ENCODE assay signal across 9 cellular contexts in the genomic region with DNA sequence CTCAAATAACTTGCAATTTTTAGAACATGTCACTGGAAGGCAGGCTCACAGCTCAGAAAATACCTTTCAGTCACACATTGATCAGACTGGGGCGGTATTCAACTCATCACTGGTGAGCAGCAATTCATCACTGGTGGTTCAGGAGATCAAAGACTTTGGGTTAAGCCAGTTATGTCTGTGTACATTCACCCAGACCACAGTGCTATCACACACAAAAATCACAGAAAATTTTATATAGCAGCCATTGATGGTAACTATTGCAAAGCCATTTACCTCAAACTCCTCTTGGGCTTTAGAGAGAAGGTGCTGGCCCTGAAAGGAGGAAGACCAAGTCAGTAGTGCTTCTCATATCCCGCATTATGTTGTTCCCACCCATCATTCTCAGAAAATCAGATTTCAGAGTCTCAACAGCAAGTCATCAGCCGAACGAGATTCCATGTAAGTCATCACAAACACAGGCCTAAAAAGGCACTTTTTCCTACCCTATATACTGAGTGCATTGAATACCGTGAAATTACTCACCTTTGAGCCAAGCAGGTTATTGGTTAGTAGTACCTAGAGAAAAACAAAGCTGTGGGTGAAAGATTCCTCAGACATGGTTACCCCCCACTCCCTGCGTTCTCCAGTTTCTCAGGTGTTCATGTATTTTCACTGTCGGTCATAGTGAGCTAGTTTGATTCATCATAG. TPM values are rescaled to one million over a fixed set of nuclear protein-coding genes. Genes with fewer than 3 reads are reported as not detected.
A peak's percentile ranks its signal among the peaks of the same experiment; 100 is the strongest.
DNase-seq lines count a peak whose midpoint lies in the region; ATAC-seq and TF ChIP-seq lines count a peak whose summit lies in the region.
"Had no signal": no experiment of that assay in that cellular context is flagged by ENCODE, and none has a peak within 500 bp of the region (broad histone marks: within the 10 kb centered on the region; RNA-seq: fewer than 3 reads in every experiment).

No MANE protein-coding gene starts in this region.

- H3K27me3 Mint-ChIP-seq in central memory CD8-positive, alpha-beta T cell, result no peaks in the 10 kb centered on the region
- H3K27me3 Mint-ChIP-seq in natural killer cell (ENCODE audit: low read depth in 2 of 2), result no peaks in the 10 kb centered on the region

- peaks cover 52% of the 10 kb centered on the region for H3K36me3 Mint-ChIP-seq in central memory CD8-positive, alpha-beta T cell (ENCODE audit: insufficient read depth)
- peaks cover 18% of the 10 kb centered on the region for H3K36me3 Mint-ChIP-seq in natural killer cell

- no peak overlapping the region for H2AFZ ChIP-seq in DND-41 (ENCODE audit: low read depth, low read length)
- no peak overlapping the region for H2AFZ ChIP-seq in MM.1S (ENCODE audit: low read length)

- ATAC-seq in DND-41 (ENCODE audit: insufficient read depth, low read depth), result no peak
- peak; percentile 38 for ATAC-seq in central memory CD8-positive, alpha-beta T cell (replicated peaks; ENCODE audit: extremely low read depth, poor library complexity, severe bottlenecking)
- no peak for ATAC-seq in natural killer cell
- no peak for ATAC-seq in sciatic nerve
- ATAC-seq in body of pancreas, result no peak

- H3K79me2 ChIP-seq in DND-41 (ENCODE audit: insufficient read depth, low read length) (peaks cover 60% of the 10 kb centered on the region), MM.1S (ENCODE audit: low read length) (peaks cover 56% of the 10 kb centered on the region)

- peak overlapping the region; percentile 96 for H3K4me3 Mint-ChIP-seq in central memory CD8-positive, alpha-beta T cell
- H3K4me3 Mint-ChIP-seq in natural killer cell, result peak overlapping the region; percentile 98

- H3K4me2 ChIP-seq in DND-41 (ENCODE audit: insufficient read depth, low read length) (peak overlapping the region; percentile 62), MM.1S (ENCODE audit: low read depth, low read length) (peak overlapping the region; percentile 74)

- no peaks in the 10 kb centered on the region for H3K9me3 ChIP-seq in DND-41 (ENCODE audit: insufficient read depth, low read length, severe bottlenecking)
- no peaks in the 10 kb centered on the region for H3K9me3 ChIP-seq in MM.1S (replicated peaks; ENCODE audit: insufficient read depth, low read length)
- no peaks in the 10 kb centered on the region for H3K9me3 ChIP-seq in body of pancreas

- TF ChIP-seq POLR2A in body of pancreas (IDR thresholded peaks at IDR 0.05), result no peak

- H3F3A ChIP-seq in MM.1S (ENCODE audit: insufficient read depth, low read length), result peaks cover 65% of the 10 kb centered on the region

- H3K27me3 ChIP-seq in DND-41 (ENCODE audit: insufficient read depth, low read length, poor library complexity) (no peaks in the 10 kb centered on the region), MM.1S (replicated peaks; ENCODE audit: insufficient read depth, low read length) (no peaks in the 10 kb centered on the region), body of pancreas (no peaks in the 10 kb centered on the region)

- intact Hi-C loops in natural killer cell (cut with micrococcal nuclease) (no loop called here), sciatic nerve (cut with DNase I) (no loop called here), body of pancreas (cut with DNase I) (no loop called here)

- peak overlapping the region; percentile 49 for H3K27ac Mint-ChIP-seq in central memory CD8-positive, alpha-beta T cell (ENCODE audit: low read depth)
- peak overlapping the region; percentile 95 to 97 for H3K27ac Mint-ChIP-seq in natural killer cell

- H3K36me3 ChIP-seq in DND-41 (ENCODE audit: insufficient read depth, low read length) (peaks cover 43% of the 10 kb centered on the region), MM.1S (replicated peaks; ENCODE audit: insufficient read depth, low read length) (peaks cover 28% of the 10 kb centered on the region), body of pancreas (replicated peaks in 1 of 2; ENCODE audit: insufficient read depth in 1 of 2, low read depth in 2 of 2) (peaks cover 5 to 14% of the 10 kb centered on the region in 2 donors)

- peaks cover 48% of the 10 kb centered on the region for H3K4me1 Mint-ChIP-seq in central memory CD8-positive, alpha-beta T cell
- peaks cover 45% of the 10 kb centered on the region in 2 donors for H3K4me1 Mint-ChIP-seq in natural killer cell

- peak overlapping the region; percentile 59 to 73; a peak in 3 of 4 replicates for H3K4me3 ChIP-seq in DND-41 (ENCODE audit: low read depth in 1 of 2, low read length in 2 of 2)
- H3K4me3 ChIP-seq in MM.1S (ENCODE audit: low read length), result peak overlapping the region; percentile 100
- no peak overlapping the region for H3K4me3 ChIP-seq in body of pancreas

- H3K9ac ChIP-seq in DND-41 (ENCODE audit: low read depth, low read length), result peak overlapping the region; percentile 80
- H3K9ac ChIP-seq in MM.1S (ENCODE audit: low read length), result peak overlapping the region; percentile 99; the same call in 1 of the 2 replicates

- no peak for DNase-seq in DND-41
- no peak for DNase-seq in MM.1S
- DNase-seq in central memory CD8-positive, alpha-beta T cell (ENCODE audit: low spot score in 2 of 2), result peak in 1 of 2 donors; percentile 23
- no peak for DNase-seq in natural killer cell
- DNase-seq in SKM-1 treated with dmso at 0.1 percent for 144 hours (lab: John Stamatoyannopoulos, UW; ENCODE audit: unreplicated experiment), result no peak
- DNase-seq in sciatic nerve (ENCODE audit: low spot score), result no peak
- no peak for DNase-seq in pons (ENCODE audit: low spot score)
- no peak for DNase-seq in body of pancreas

- no peaks in the 10 kb centered on the region for H3K9me3 Mint-ChIP-seq in central memory CD8-positive, alpha-beta T cell
- no peaks in the 10 kb centered on the region for H3K9me3 Mint-ChIP-seq in natural killer cell

- H3K4me1 ChIP-seq in DND-41 (ENCODE audit: insufficient read depth, low read length) (peaks cover 43% of the 10 kb centered on the region), MM.1S (ENCODE audit: low read length) (peaks cover 28% of the 10 kb centered on the region), body of pancreas (peaks cover 41% of the 10 kb centered on the region)

- TF ChIP-seq CTCF in DND-41 (IDR thresholded peaks at IDR 0.05; ENCODE audit: borderline replicate concordance, extremely low read depth, low read length, poor library complexity, severe bottlenecking), result no peak
- no peak for TF ChIP-seq CTCF in MM.1S (IDR thresholded peaks at IDR 0.05; ENCODE audit: low read length)
- TF ChIP-seq CTCF in natural killer cell (IDR thresholded peaks at IDR 0.05), result no peak
- TF ChIP-seq CTCF in body of pancreas (IDR thresholded peaks at IDR 0.05), result no peak

- H3K27ac ChIP-seq in DND-41 (ENCODE audit: low read length) (no peak overlapping the region; the same call in 1 of the 2 replicates), MM.1S (ENCODE audit: low read length) (peak overlapping the region; percentile 74; the same call in 1 of the 2 replicates), body of pancreas (peak overlapping the region in 1 of 4 donors; percentile 10)

- 54 to 56% methylated on average over 7 of the region's 7 CpGs for WGBS in body of pancreas, 2 donors

- peaks cover 40% of the 10 kb centered on the region for H4K20me1 ChIP-seq in DND-41 (ENCODE audit: insufficient read depth, low read length)
- H4K20me1 ChIP-seq in MM.1S (ENCODE audit: insufficient read depth, low read length), result peaks cover 35% of the 10 kb centered on the region

- H3K9me2 ChIP-seq in MM.1S (replicated peaks; ENCODE audit: insufficient read depth, low read length), result no peaks in the 10 kb centered on the region

RNA-seq across cellular contexts. Expression of a gene that starts 14.0 kb away (rescaled TPM):
- total RNA-seq in natural killer cell, result 100 to 1,000 TPM; 151 to 173 (median 171) TPM
- total RNA-seq in sciatic nerve, result 34.5 TPM
- 10 to 100 TPM; 15.8 to 40.0 TPM for total RNA-seq in body of pancreas

RNA-seq across cellular contexts. Expression of a gene that starts 20.8 kb away (rescaled TPM):
- not detected for total RNA-seq in natural killer cell
- not detected for total RNA-seq in sciatic nerve
- not detected for total RNA-seq in body of pancreas
- total RNA-seq: NCI-H460 had no signal

RNA-seq across cellular contexts. Expression of a gene that starts 21.6 kb away (rescaled TPM):
- 100 to 1,000 TPM; 138 to 171 (median 166) TPM for total RNA-seq in natural killer cell
- 51.6 TPM for total RNA-seq in sciatic nerve
- total RNA-seq in body of pancreas, result 10 to 100 TPM; 20.1 to 23.6 TPM

RNA-seq across cellular contexts. Expression of a gene that starts 27.3 kb away (rescaled TPM):
- total RNA-seq in natural killer cell (100 to 1,000 TPM; 200 to 235 (median 207) TPM), sciatic nerve (102 TPM), body of pancreas (100 to 1,000 TPM in 1 of 2 donors, 10 to 100 TPM in 1; 75.5 to 108 TPM)

RNA-seq across cellular contexts. Expression of a gene that starts 48.2 kb away (rescaled TPM):
- 100 to 1,000 TPM; 284 to 341 (median 319) TPM for total RNA-seq in natural killer cell
- total RNA-seq in sciatic nerve, result 81.8 TPM
- 100 to 1,000 TPM in 1 of 2 donors, 10 to 100 TPM in 1; 49.8 to 108 TPM for total RNA-seq in body of pancreas

Comparison
In these comparisons a context has a peak if more than half of its experiments do, and no peak if none do; other contexts are left out.
1. H3K4me3 ChIP-seq: peak in DND-41 (2 of 2) and MM.1S (single experiment); none in body of pancreas (0 of 2).